In genomic region chr20:19271879-19272651, GRCh38 we compare ENCODE assay signal across 31 cellular contexts. TPM values are rescaled to one million over a fixed set of nuclear protein-coding genes. Genes with fewer than 3 reads are reported as not detected.
"Had no signal": no experiment of that assay in that cellular context is flagged by ENCODE, and none has a peak within 500 bp of the region (broad histone marks: within the 10 kb centered on the region; RNA-seq: fewer than 3 reads in every experiment).

No MANE protein-coding gene starts in this region.

- H3K27me3 Mint-ChIP-seq: type B pancreatic cell had no signal

- H2AFZ ChIP-seq: neural progenitor cell had no signal

- H3K4me2 ChIP-seq: neural progenitor cell, smooth muscle cell had no signal

- H3K27ac Mint-ChIP-seq: naive thymus-derived CD4-positive, alpha-beta T cell; natural killer cell; nephron; neural progenitor cell; stimulated activated memory B cell treated with anti-CD40 and anti-IgM and Interleukin-4, amounts not matched to agents 10 μg/mL and 1 μg/mL and 100 μg/mL, for 72 hours; stimulated activated naive CD8-positive, alpha-beta T cell treated with anti-CD3 and anti-CD28 coated beads, Interleukin-15, amount 100 ng/mL, for 72 hours; type B pancreatic cell had no signal

- H3K27me3 ChIP-seq: neural progenitor cell, pancreas, right lobe of liver, suprapubic skin, testis, tibial artery, transverse colon, upper lobe of right lung, uterus had no signal

- H3K4me1 Mint-ChIP-seq: naive thymus-derived CD4-positive, alpha-beta T cell; natural killer cell; neural progenitor cell; stimulated activated memory B cell treated with anti-CD40 and anti-IgM and Interleukin-4, amounts not matched to agents 10 μg/mL and 1 μg/mL and 100 μg/mL, for 72 hours; stimulated activated naive CD8-positive, alpha-beta T cell treated with anti-CD3 and anti-CD28 coated beads, Interleukin-15, amount 100 ng/mL, for 72 hours had no signal

- H3K9me3 ChIP-seq: pancreas, prostate gland, right lobe of liver, spleen, suprapubic skin, testis, tibial artery, transverse colon, upper lobe of right lung, uterus had no signal

- ATAC-seq: naive thymus-derived CD4-positive, alpha-beta T cell; natural killer cell; pancreas; right cardiac atrium; right lobe of liver; stimulated activated memory B cell treated with anti-CD40 and anti-IgM and Interleukin-4, amounts not matched to agents 10 μg/mL and 1 μg/mL and 100 μg/mL, for 72 hours; stimulated activated naive CD8-positive, alpha-beta T cell treated with anti-CD3 and anti-CD28 coated beads, Interleukin-15, amount 100 ng/mL, for 72 hours; stimulated activated naive CD8-positive, alpha-beta T cell treated with anti-CD3 and anti-CD28 coated beads, Interleukin-15, Interleukin-2, amounts not matched to agents 100 U/mL and 50 U/mL, for 24 hours; upper lobe of right lung had no signal

- H3K4me3 Mint-ChIP-seq: naive thymus-derived CD4-positive, alpha-beta T cell; natural killer cell; nephron; neural progenitor cell; stimulated activated memory B cell treated with anti-CD40 and anti-IgM and Interleukin-4, amounts not matched to agents 10 μg/mL and 1 μg/mL and 100 μg/mL, for 72 hours; stimulated activated naive CD8-positive, alpha-beta T cell treated with anti-CD3 and anti-CD28 coated beads, Interleukin-15, amount 100 ng/mL, for 72 hours; type B pancreatic cell had no signal

- H3K36me3 ChIP-seq: neural progenitor cell, pancreas, prostate gland, right lobe of liver, spleen, suprapubic skin, tibial artery, transverse colon, upper lobe of right lung, uterus had no signal

- H3K36me3 Mint-ChIP-seq: naive thymus-derived CD4-positive, alpha-beta T cell; natural killer cell; neural progenitor cell; stimulated activated memory B cell treated with anti-CD40 and anti-IgM and Interleukin-4, amounts not matched to agents 10 μg/mL and 1 μg/mL and 100 μg/mL, for 72 hours; type B pancreatic cell had no signal

- H3K4me3 ChIP-seq: neural progenitor cell, pancreas, prostate gland, right lobe of liver, skin epidermis, smooth muscle cell, spleen, suprapubic skin, testis, tibial artery, transverse colon, upper lobe of right lung, uterus had no signal

- DNase-seq: naive thymus-derived CD4-positive, alpha-beta T cell; natural killer cell; nucleus accumbens; pancreas; retina; right cardiac atrium; spleen; stimulated activated CD4-positive, alpha-beta T cell treated with anti-CD3 and anti-CD28 coated beads, Interleukin-12 subunit alpha, Interleukin-12 subunit beta, amount 100 ng/mL, for 4 hours; stimulated activated CD4-positive, alpha-beta T cell treated with anti-CD3 and anti-CD28 coated beads, Interleukin-1b, Interleukin-23, amount 100 ng/mL, for 48 hours; stimulated activated CD4-positive, alpha-beta T cell treated with anti-CD3 and anti-CD28 coated beads, Interleukin-4, amount 100 ng/mL, for 1 hour; stimulated activated CD4-positive, alpha-beta T cell treated with anti-CD3 and anti-CD28 coated beads, Interleukin-4, amount 100 ng/mL, for 4 hours; stimulated activated CD8-positive, alpha-beta memory T cell treated with anti-CD3 and anti-CD28 coated beads, Interleukin-4, amount 100 ng/mL, for 48 hours; stimulated activated naive CD4-positive, alpha-beta T cell; stimulated activated naive CD8-positive, alpha-beta T cell treated with anti-CD3 and anti-CD28 coated beads, Interleukin-15, amount 100 ng/mL, for 72 hours; stimulated activated naive CD8-positive, alpha-beta T cell treated with anti-CD3 and anti-CD28 coated beads, Interleukin-15, Interleukin-2, amounts not matched to agents 100 U/mL and 50 U/mL, for 24 hours; substantia nigra; testis; transverse colon; upper lobe of right lung; uterus had no signal

- H3K27ac ChIP-seq: neural progenitor cell, pancreas, prostate gland, right lobe of liver, skin epidermis, spleen, suprapubic skin, testis, tibial artery, transverse colon, upper lobe of right lung had no signal

- H3K9me3 Mint-ChIP-seq: natural killer cell; nephron; neural progenitor cell; stimulated activated memory B cell treated with anti-CD40 and anti-IgM and Interleukin-4, amounts not matched to agents 10 μg/mL and 1 μg/mL and 100 μg/mL, for 72 hours; stimulated activated naive CD8-positive, alpha-beta T cell treated with anti-CD3 and anti-CD28 coated beads, Interleukin-15, amount 100 ng/mL, for 72 hours; type B pancreatic cell had no signal

- H3K9ac ChIP-seq: neural progenitor cell had no signal

- H3K4me1 ChIP-seq: neural progenitor cell, pancreas, prostate gland, right lobe of liver had no signal

RNA-seq across cellular contexts. Expression of gene SLC24A3, which starts 59.6 kb away (rescaled TPM):
- total RNA-seq: pulmonary artery endothelial cell had no signal
- polyA plus RNA-seq: naive thymus-derived CD4-positive, alpha-beta T cell had no signal
